In the genomic region with DNA sequence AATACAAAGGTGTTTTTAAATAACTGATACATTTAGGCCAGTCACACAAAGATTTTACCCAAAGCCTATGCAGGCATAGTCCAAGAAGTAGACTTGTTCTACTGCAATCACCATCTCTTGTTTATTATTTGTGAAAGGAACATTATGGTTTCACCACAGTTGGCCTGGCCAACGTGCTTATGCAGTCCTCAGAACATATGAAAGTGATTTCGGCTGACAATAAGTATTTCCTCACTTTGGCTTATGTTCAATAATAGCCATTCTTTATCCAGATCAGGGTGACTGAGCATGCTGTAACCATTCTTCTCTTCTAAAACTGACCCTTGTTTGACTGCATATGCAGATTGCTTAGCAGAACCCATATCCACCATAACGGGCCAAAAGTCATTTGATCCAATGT, we compare ENCODE assay signal across 16 cellular contexts.
"Had no signal": no experiment of that assay in that cellular context is flagged by ENCODE, and none has a peak within 500 bp of the region (broad histone marks: within the 10 kb centered on the region; RNA-seq: fewer than 3 reads in every experiment).

No MANE protein-coding gene starts in this region.

- H2AFZ ChIP-seq: hepatocyte had no signal

- H3K27me3 ChIP-seq: colonic mucosa, hepatocyte, ovary had no signal

- H3K27ac ChIP-seq: colonic mucosa, hepatocyte, left ventricle myocardium inferior, lower lobe of right lung, ovary had no signal

- H3K79me2 ChIP-seq: hepatocyte had no signal

- H3K4me2 ChIP-seq: hepatocyte, smooth muscle cell had no signal

- H3K4me3 ChIP-seq: colonic mucosa, hepatocyte, left ventricle myocardium inferior, lower lobe of right lung, ovary, smooth muscle cell had no signal

- H3K36me3 ChIP-seq: colonic mucosa, left ventricle myocardium inferior, lower lobe of right lung, ovary had no signal

- H3K4me1 ChIP-seq: colonic mucosa, lower lobe of right lung had no signal

- DNase-seq: colonic mucosa; dermis blood vessel endothelial cell; effector CD4-positive, alpha-beta T cell; head of caudate nucleus; kidney; left cardiac atrium; left ventricle myocardium inferior; lower lobe of right lung; natural killer cell; ovary; right cardiac atrium; stimulated activated CD4-positive, alpha-beta T cell treated with anti-CD3 and anti-CD28 coated beads, Interleukin-2, amount 100 ng/mL, for 48 hours; stimulated activated naive CD4-positive, alpha-beta T cell treated with Interleukin-2 at 50 U/mL for 16 hours; trophoblast cell had no signal

- H3K9me3 ChIP-seq: colonic mucosa, ovary had no signal
